Comparison of ENCODE assay signal across 30 cellular contexts in the genomic region with DNA sequence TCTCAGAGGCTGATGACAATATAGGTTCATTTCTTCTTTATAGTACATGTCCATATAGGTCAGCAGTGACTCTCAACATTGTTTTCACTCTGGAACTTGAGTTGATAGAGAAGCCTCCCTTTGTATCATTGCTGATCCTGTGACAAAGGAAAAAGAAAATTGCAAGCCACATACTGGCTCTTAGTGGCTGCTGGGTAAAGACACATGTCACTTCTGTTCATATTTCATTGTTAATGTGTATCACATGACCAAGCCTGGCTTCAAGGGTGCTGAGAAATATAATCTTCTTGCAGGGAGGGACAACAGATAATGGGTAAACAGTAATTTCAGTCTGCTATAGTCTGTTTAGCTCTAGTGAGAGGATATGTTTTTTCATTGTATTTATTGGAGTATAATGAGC.
"Had no signal": no experiment of that assay in that cellular context is flagged by ENCODE, and none has a peak within 500 bp of the region (broad histone marks: within the 10 kb centered on the region; RNA-seq: fewer than 3 reads in every experiment).

No MANE protein-coding gene starts in this region.

- H3K4me3 ChIP-seq: left lung, lower lobe of right lung, neural progenitor cell, prostate gland, skin epidermis, stomach, testis, thyroid gland, transverse colon, upper lobe of left lung, vagina had no signal

- ATAC-seq: left colon; left lung; lower lobe of right lung; naive thymus-derived CD8-positive, alpha-beta T cell; right cardiac atrium; sciatic nerve; stimulated activated naive B cell treated with anti-CD40 and anti-IgM and Interleukin-4, amounts not matched to agents 10 μg/mL and 1 μg/mL and 100 μg/mL, for 72 hours; stimulated activated naive CD8-positive, alpha-beta T cell treated with anti-CD3 and anti-CD28 coated beads, Interleukin-15, Interleukin-2, amounts not matched to agents 100 U/mL and 50 U/mL, for 24 hours had no signal

- FAIRE-seq: islet of Langerhans, kidney had no signal

- H3K27ac ChIP-seq: left lung, lower lobe of right lung, neural progenitor cell, neutrophil, prostate gland, skin epidermis, stomach, testis, thyroid gland, transverse colon, upper lobe of left lung, vagina had no signal

- DNase-seq: hypothalamus; immature natural killer cell; kidney; left colon; left lung; lower lobe of right lung; mammary epithelial cell; mesenchymal stem cell; naive thymus-derived CD8-positive, alpha-beta T cell; occipital lobe; retina; right cardiac atrium; stimulated activated CD4-positive, alpha-beta T cell treated with anti-CD3 and anti-CD28 coated beads, Interleukin-12 subunit alpha, Interleukin-12 subunit beta, amount 100 ng/mL, for 4 hours; stimulated activated CD4-positive, alpha-beta T cell treated with anti-CD3 and anti-CD28 coated beads, Interleukin-15, amount 100 ng/mL, for 24 hours; stimulated activated CD4-positive, alpha-beta T cell treated with anti-CD3 and anti-CD28 coated beads, Interleukin-2, amount 100 ng/mL, for 24 hours; stimulated activated CD4-positive, alpha-beta T cell treated with anti-CD3 and anti-CD28 coated beads, Interleukin-4, amount 100 ng/mL, for 1 hour; stimulated activated naive B cell treated with anti-CD40 and anti-IgM and Interleukin-4, amounts not matched to agents 10 μg/mL and 1 μg/mL and 100 μg/mL, for 72 hours; stimulated activated naive CD8-positive, alpha-beta T cell treated with anti-CD3 and anti-CD28 coated beads, Interleukin-15, Interleukin-2, amounts not matched to agents 100 U/mL and 50 U/mL, for 24 hours; stomach; testis; thyroid gland; transverse colon; upper lobe of left lung had no signal

- H3K9me3 ChIP-seq: left lung, lower lobe of right lung, neutrophil, prostate gland, stomach, testis, thyroid gland, transverse colon, upper lobe of left lung, vagina had no signal

- H3K27me3 ChIP-seq: left lung, neural progenitor cell, neutrophil, stomach, testis, thyroid gland, transverse colon, upper lobe of left lung, vagina had no signal

- H3K9ac ChIP-seq: neural progenitor cell had no signal

- H3K4me2 ChIP-seq: neural progenitor cell had no signal

- H2AFZ ChIP-seq: neural progenitor cell had no signal

- H3K36me3 ChIP-seq: left lung, lower lobe of right lung, neural progenitor cell, neutrophil, prostate gland, thyroid gland, upper lobe of left lung, vagina had no signal

- H3K4me1 ChIP-seq: left lung, lower lobe of right lung, neural progenitor cell, prostate gland, stomach, testis, thyroid gland, transverse colon, upper lobe of left lung, vagina had no signal
